33 cellular contexts compared by ENCODE assay signal in genomic region chr1:13976485-13976884, GRCh38.
"Had no signal": no experiment of that assay in that cellular context is flagged by ENCODE, and none has a peak within 500 bp of the region (broad histone marks: within the 10 kb centered on the region; RNA-seq: fewer than 3 reads in every experiment).

No MANE protein-coding gene starts in this region.

- DNase-seq: activated B cell treated with CpG ODN at 0.5 μM for 24 hours; activated CD4-positive, alpha-beta memory T cell treated with anti-CD3 and anti-CD28 coated beads for 36 hours; activated CD4-positive, alpha-beta T cell treated with anti-CD3 and anti-CD28 coated beads for 4 hours; activated CD4-positive, alpha-beta T cell treated with anti-CD3 and anti-CD28 coated beads, Interleukin-2, amount 10 ng/mL, durations not matched to agents 24 days and 14 days; activated CD4-positive, alpha-beta T cell treated with anti-CD3 and anti-CD28 coated beads, Interleukin-2, amount 50 U/mL, for 1 hour; activated CD4-positive, alpha-beta T cell treated with anti-CD3 and anti-CD28 coated beads, Interleukin-2, amount 50 U/mL, for 4 hours; activated CD4-positive, CD25-positive, alpha-beta regulatory T cell treated with anti-CD3 and anti-CD28 coated beads, Interleukin-2, amount 50 U/mL, for 72 hours; activated CD8-positive, alpha-beta memory T cell treated with anti-CD3 and anti-CD28 coated beads, Interleukin-2, amount 50 U/mL, for 4 hours; activated CD8-positive, alpha-beta T cell treated with anti-CD3 and anti-CD28 coated beads for 36 hours; activated effector memory CD4-positive, alpha-beta T cell treated with anti-CD3 and anti-CD28 coated beads, Interleukin-2, amount 50 U/mL, for 16 hours; activated gamma-delta T cell treated with Interleukin-2 at 50 U/mL for 16 hours; activated naive CD4-positive, alpha-beta T cell; activated naive CD4-positive, alpha-beta T cell treated with anti-CD3 and anti-CD28 coated beads for 36 hours; activated naive CD4-positive, alpha-beta T cell treated with anti-CD3 and anti-CD28 coated beads, Interleukin-2, amount 50 U/mL, for 16 hours; activated naive CD8-positive, alpha-beta T cell treated with anti-CD3 and anti-CD28 coated beads for 36 hours; activated T-cell treated with anti-CD3 and anti-CD28 coated beads for 4 hours; activated T-cell treated with anti-CD3 and anti-CD28 coated beads, Interleukin-2, amount 50 U/mL, for 1 hour; activated T-cell treated with anti-CD3 and anti-CD28 coated beads, Interleukin-2, amount 50 U/mL, for 4 hours; activated T-cell treated with anti-CD3 and anti-CD28 coated beads, Interleukin-2, amount 50 U/mL, for 72 hours; adrenal gland; amniotic stem cell; aorta; body of pancreas; brain microvascular endothelial cell; central memory CD4-positive, alpha-beta T cell; T-helper 2 cell; T-helper 9 cell had no signal

- H3K36me3 ChIP-seq: adrenal gland, brain microvascular endothelial cell, breast epithelium had no signal

- H3K9me3 ChIP-seq: breast epithelium had no signal

- H3K4me1 Mint-ChIP-seq: activated B cell treated with CpG ODN at 0.5 μM for 24 hours; activated CD4-positive, alpha-beta T cell treated with anti-CD3 and anti-CD28 coated beads, Interleukin-2, amount 10 ng/mL, durations not matched to agents 24 days and 14 days; activated naive CD8-positive, alpha-beta T cell treated with anti-CD3 and anti-CD28 coated beads for 36 hours; activated T-helper 17 cell treated with anti-CD3 and anti-CD28 coated beads, Interleukin-2, amount 50 U/mL, for 72 hours had no signal

- H3K4me3 ChIP-seq: adrenal gland, body of pancreas, breast epithelium had no signal

- H3K36me3 Mint-ChIP-seq: activated CD4-positive, alpha-beta memory T cell treated with anti-CD3 and anti-CD28 coated beads for 36 hours; activated naive CD4-positive, alpha-beta T cell treated with anti-CD3 and anti-CD28 coated beads, Interleukin-2, amount 50 U/mL, for 72 hours; activated naive CD8-positive, alpha-beta T cell treated with anti-CD3 and anti-CD28 coated beads for 36 hours had no signal

- ATAC-seq: activated CD8-positive, alpha-beta T cell treated with anti-CD3 and anti-CD28 coated beads for 36 hours; activated naive CD4-positive, alpha-beta T cell treated with anti-CD3 and anti-CD28 coated beads, Interleukin-2, amount 50 U/mL, for 72 hours; activated T-cell treated with anti-CD3 and anti-CD28 coated beads, Interleukin-2, amount 50 U/mL, for 4 hours; activated T-cell treated with anti-CD3 and anti-CD28 coated beads, Interleukin-2, amount 50 U/mL, for 72 hours; activated T-helper 17 cell treated with anti-CD3 and anti-CD28 coated beads, Interleukin-2, amount 50 U/mL, for 72 hours; body of pancreas had no signal

- H3K4me1 ChIP-seq: adrenal gland, body of pancreas, breast epithelium had no signal

- H3K4me3 Mint-ChIP-seq: activated B cell treated with CpG ODN at 0.5 μM for 24 hours; activated CD4-positive, alpha-beta memory T cell treated with anti-CD3 and anti-CD28 coated beads for 36 hours; activated CD4-positive, alpha-beta T cell treated with anti-CD3 and anti-CD28 coated beads, Interleukin-2, amount 10 ng/mL, durations not matched to agents 24 days and 14 days; activated CD8-positive, alpha-beta T cell treated with anti-CD3 and anti-CD28 coated beads for 36 hours; activated naive CD4-positive, alpha-beta T cell treated with anti-CD3 and anti-CD28 coated beads for 36 hours; activated naive CD8-positive, alpha-beta T cell treated with anti-CD3 and anti-CD28 coated beads for 36 hours; activated T-cell treated with anti-CD3 and anti-CD28 coated beads, Interleukin-2, amount 50 U/mL, for 4 hours; activated T-cell treated with anti-CD3 and anti-CD28 coated beads, Interleukin-2, amount 50 U/mL, for 72 hours; activated T-helper 1 cell treated with anti-CD3 and anti-CD28 coated beads, Interleukin-12 subunit alpha, Interleukin-12 subunit beta, Interleukin-2, Interleukin-4 antibody, amounts not matched to agents 30 ng/mL and 10 ng/mL and 1 ng/mL, durations not matched to agents 14 hours and 24 hours and 36 hours; activated T-helper 17 cell treated with anti-CD3 and anti-CD28 coated beads, Interleukin-2, amount 50 U/mL, for 72 hours; T-helper 2 cell treated with Interferon-gamma antibody and Interleukin-4, amounts not matched to agents 5 μg/mL and 100 μg/mL, for 36 hours had no signal

- H3K27ac ChIP-seq: adrenal gland, body of pancreas, brain microvascular endothelial cell, breast epithelium, VCaP had no signal

- H3K27me3 ChIP-seq: adrenal gland, body of pancreas, brain microvascular endothelial cell, breast epithelium had no signal

- H3K27ac Mint-ChIP-seq: activated B cell treated with CpG ODN at 0.5 μM for 24 hours; activated CD4-positive, alpha-beta memory T cell treated with anti-CD3 and anti-CD28 coated beads for 36 hours; activated CD4-positive, alpha-beta T cell treated with anti-CD3 and anti-CD28 coated beads, Interleukin-2, amount 10 ng/mL, durations not matched to agents 24 days and 14 days; activated CD8-positive, alpha-beta T cell treated with anti-CD3 and anti-CD28 coated beads for 36 hours; activated naive CD4-positive, alpha-beta T cell treated with anti-CD3 and anti-CD28 coated beads for 36 hours; activated naive CD4-positive, alpha-beta T cell treated with anti-CD3 and anti-CD28 coated beads, Interleukin-2, amount 50 U/mL, for 72 hours; activated naive CD8-positive, alpha-beta T cell treated with anti-CD3 and anti-CD28 coated beads for 36 hours; activated T-cell treated with anti-CD3 and anti-CD28 coated beads, Interleukin-2, amount 50 U/mL, for 72 hours; activated T-helper 1 cell treated with anti-CD3 and anti-CD28 coated beads, Interleukin-12 subunit alpha, Interleukin-12 subunit beta, Interleukin-2, Interleukin-4 antibody, amounts not matched to agents 30 ng/mL and 10 ng/mL and 1 ng/mL, durations not matched to agents 14 hours and 24 hours and 36 hours; activated T-helper 17 cell treated with anti-CD3 and anti-CD28 coated beads, Interleukin-2, amount 50 U/mL, for 72 hours; T-helper 2 cell treated with Interferon-gamma antibody and Interleukin-4, amounts not matched to agents 5 μg/mL and 100 μg/mL, for 36 hours had no signal

- H3K27me3 Mint-ChIP-seq: activated CD4-positive, alpha-beta T cell treated with anti-CD3 and anti-CD28 coated beads, Interleukin-2, amount 10 ng/mL, durations not matched to agents 24 days and 14 days had no signal
